In genomic region chr2:160576054-160576499, GRCh38 we compare ENCODE assay signal across 14 cellular contexts.
A peak's percentile ranks its signal among the peaks of the same experiment; 100 is the strongest.
DNase-seq lines count a peak whose midpoint lies in the region; ATAC-seq and TF ChIP-seq lines count a peak whose summit lies in the region.
"Had no signal": no experiment of that assay in that cellular context is flagged by ENCODE, and none has a peak within 500 bp of the region (broad histone marks: within the 10 kb centered on the region; RNA-seq: fewer than 3 reads in every experiment).

No MANE protein-coding gene starts in this region.

- peaks cover 0 to 3% of the 10 kb centered on the region in 2 donors for H3K9me3 Mint-ChIP-seq in effector memory CD8-positive, alpha-beta T cell

- no peak overlapping the region for H3K27ac Mint-ChIP-seq in effector memory CD8-positive, alpha-beta T cell

- TF ChIP-seq CTCF in LNCaP clone FGC (IDR thresholded peaks at IDR 0.05; ENCODE audit: control insufficient read depth, extremely low read depth, insufficient read depth) (no peak), lower lobe of right lung (IDR thresholded peaks at IDR 0.05) (no peak)

- H3K36me3 Mint-ChIP-seq in effector memory CD8-positive, alpha-beta T cell (ENCODE audit: insufficient read depth): no peaks in the 10 kb centered on the region

- H3K4me3 ChIP-seq in LNCaP clone FGC (ENCODE audit: low read depth, low read length) (no peak overlapping the region), lower lobe of right lung (no peak overlapping the region)

- H3K27ac ChIP-seq in epithelial cell of prostate (peak overlapping the region; percentile 70), lower lobe of right lung (peak overlapping the region; percentile 21)

- intact Hi-C loops in lower lobe of right lung (cut with DNase I): no loop called here

- H3K4me1 Mint-ChIP-seq in effector memory CD8-positive, alpha-beta T cell (ENCODE audit: low read depth in 2 of 2): no peaks in the 10 kb centered on the region

- H3K4me3 Mint-ChIP-seq in effector memory CD8-positive, alpha-beta T cell: no peak overlapping the region

- no peaks in the 10 kb centered on the region for H3K9me3 ChIP-seq in lower lobe of right lung

- ATAC-seq in lower lobe of right lung: no peak
- no peak for ATAC-seq in effector memory CD8-positive, alpha-beta T cell (replicated peaks)

- H3K36me3 ChIP-seq in lower lobe of right lung: no peaks in the 10 kb centered on the region

- H3K4me1 ChIP-seq in lower lobe of right lung: peaks cover 15% of the 10 kb centered on the region

- no peaks in the 10 kb centered on the region for H3K27me3 ChIP-seq in lower lobe of right lung (ENCODE audit: low read depth)

- H3K27me3 Mint-ChIP-seq in effector memory CD8-positive, alpha-beta T cell: no peaks in the 10 kb centered on the region

- DNase-seq in AG08395 (ENCODE audit: low spot score): peak; percentile 7
- DNase-seq in LNCaP clone FGC (ENCODE audit: low read depth): peak; percentile 69
- DNase-seq in epithelial cell of prostate (ENCODE audit: low read depth, low spot score): no peak
- no peak for DNase-seq in lower lobe of right lung
- no peak for DNase-seq in NCI-H128 (lab: John Stamatoyannopoulos, UW; ENCODE audit: unreplicated experiment)
- no peak for DNase-seq in Ammon's horn (ENCODE audit: low spot score)
- no peak for DNase-seq in effector memory CD8-positive, alpha-beta T cell
- DNase-seq in COLO668 (lab: John Stamatoyannopoulos, UW; ENCODE audit: unreplicated experiment): no peak
- DNase-seq: activated CD4-positive, CD25-positive, alpha-beta regulatory T cell; AML-193; effector CD8-positive, alpha-beta T cell; mesendoderm; NCI-H2171; occipital lobe had no signal

Comparison
In these comparisons a context has a peak if more than half of its experiments do, and no peak if none do; other contexts are left out.
1. DNase-seq: peak in AG08395 (single experiment) and LNCaP clone FGC (single experiment); none in epithelial cell of prostate (single experiment), lower lobe of right lung (single experiment), NCI-H128 (single experiment), Ammon's horn (single experiment), effector memory CD8-positive, alpha-beta T cell (0 of 3) and COLO668 (single experiment).